In the genomic region with DNA sequence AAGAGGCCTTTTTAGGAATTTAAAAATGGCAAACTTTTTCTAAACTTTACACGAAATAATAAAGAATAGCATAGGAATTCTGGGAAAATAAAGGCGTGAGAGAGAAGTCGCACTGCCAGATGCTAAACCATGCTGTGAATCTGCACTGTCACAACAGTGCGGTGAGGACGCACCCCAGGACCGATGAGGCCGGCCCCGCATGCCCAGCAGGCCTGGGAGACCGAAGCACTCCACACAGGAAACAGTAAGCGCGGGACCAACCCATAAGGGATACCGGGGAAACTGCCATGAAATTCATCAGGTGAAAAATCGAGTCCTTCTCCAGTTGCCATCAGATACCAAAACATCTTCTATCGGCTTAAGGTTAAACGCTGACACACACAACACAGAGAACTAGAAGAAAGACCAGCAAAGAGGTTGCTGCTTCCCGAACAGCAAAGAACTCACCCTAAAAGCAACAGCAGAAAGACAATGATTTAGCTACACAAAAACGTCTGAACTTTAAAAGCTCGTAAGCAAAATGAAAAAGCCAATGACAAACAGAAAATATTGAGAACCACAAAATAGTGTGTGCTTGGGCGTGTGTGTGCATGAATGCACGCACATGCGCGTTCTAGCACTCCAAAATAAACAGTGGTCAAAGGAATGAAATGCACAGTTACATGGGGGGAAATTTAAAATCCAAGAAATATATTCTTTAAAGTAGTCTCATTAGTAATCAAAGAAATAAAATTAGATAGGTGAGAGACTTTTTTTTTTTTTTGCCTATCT, we compare ENCODE assay signal across 18 cellular contexts.
"Had no signal": no experiment of that assay in that cellular context is flagged by ENCODE, and none has a peak within 500 bp of the region (broad histone marks: within the 10 kb centered on the region; RNA-seq: fewer than 3 reads in every experiment).

No MANE protein-coding gene starts in this region.

- ATAC-seq: activated CD8-positive, alpha-beta memory T cell treated with anti-CD3 and anti-CD28 coated beads, Interleukin-2, amount 10 ng/mL, durations not matched to agents 7 days and 5 days; gastrocnemius medialis; heart right ventricle; stimulated activated naive CD8-positive, alpha-beta T cell treated with anti-CD3 and anti-CD28 coated beads, Interleukin-15, amount 100 ng/mL, for 72 hours had no signal

- H3K4me1 Mint-ChIP-seq: activated naive CD4-positive, alpha-beta T cell treated with anti-CD3 and anti-CD28 coated beads, Interleukin-2, amount 50 U/mL, for 24 hours; stimulated activated naive CD8-positive, alpha-beta T cell treated with anti-CD3 and anti-CD28 coated beads, Interleukin-15, amount 100 ng/mL, for 72 hours had no signal

- H3K4me1 ChIP-seq: testis had no signal

- H3K27me3 ChIP-seq: dorsolateral prefrontal cortex, gastrocnemius medialis, heart right ventricle, ovary, testis, vagina had no signal

- FAIRE-seq: kidney had no signal

- H3K27ac ChIP-seq: heart right ventricle, left ventricle myocardium inferior, ovary, testis, vagina had no signal

- H3K27ac Mint-ChIP-seq: activated CD8-positive, alpha-beta memory T cell treated with anti-CD3 and anti-CD28 coated beads, Interleukin-2, amount 10 ng/mL, durations not matched to agents 7 days and 5 days; activated naive CD4-positive, alpha-beta T cell treated with anti-CD3 and anti-CD28 coated beads, Interleukin-2, amount 50 U/mL, for 24 hours; activated T-cell treated with anti-CD3 and anti-CD28 coated beads, Interleukin-2, amount 50 U/mL, for 24 hours; stimulated activated naive CD8-positive, alpha-beta T cell treated with anti-CD3 and anti-CD28 coated beads, Interleukin-15, amount 100 ng/mL, for 72 hours had no signal

- DNase-seq: activated CD4-positive, alpha-beta T cell treated with anti-CD3 and anti-CD28 coated beads, Interleukin-2, amount 50 U/mL, for 48 hours; activated CD4-positive, CD25-positive, alpha-beta regulatory T cell treated with anti-CD3 and anti-CD28 coated beads, Interleukin-2, amount 50 U/mL, for 72 hours; activated CD8-positive, alpha-beta memory T cell treated with anti-CD3 and anti-CD28 coated beads, Interleukin-2, amount 10 ng/mL, durations not matched to agents 7 days and 5 days; activated effector memory CD4-positive, alpha-beta T cell treated with Interleukin-2 at 50 U/mL for 16 hours; activated T-cell treated with anti-CD3 and anti-CD28 coated beads, Interleukin-2, amount 50 U/mL, for 24 hours; amniotic stem cell; dorsolateral prefrontal cortex; gastrocnemius medialis; heart right ventricle; kidney; left ventricle myocardium inferior; ovary; stimulated activated CD4-positive, alpha-beta T cell treated with anti-CD3 and anti-CD28 coated beads, Interleukin-15, amount 100 ng/mL, for 24 hours; stimulated activated CD4-positive, alpha-beta T cell treated with anti-CD3 and anti-CD28 coated beads, Interleukin-4, amount 100 ng/mL, for 24 hours; stimulated activated naive CD8-positive, alpha-beta T cell treated with anti-CD3 and anti-CD28 coated beads, Interleukin-15, amount 100 ng/mL, for 72 hours; testis had no signal

- H3K4me3 Mint-ChIP-seq: activated CD8-positive, alpha-beta memory T cell treated with anti-CD3 and anti-CD28 coated beads, Interleukin-2, amount 10 ng/mL, durations not matched to agents 7 days and 5 days; activated naive CD4-positive, alpha-beta T cell treated with anti-CD3 and anti-CD28 coated beads, Interleukin-2, amount 50 U/mL, for 24 hours; activated T-cell treated with anti-CD3 and anti-CD28 coated beads, Interleukin-2, amount 50 U/mL, for 24 hours; stimulated activated naive CD8-positive, alpha-beta T cell treated with anti-CD3 and anti-CD28 coated beads, Interleukin-15, amount 100 ng/mL, for 72 hours had no signal

- H3K4me3 ChIP-seq: gastrocnemius medialis, heart right ventricle, left ventricle myocardium inferior, ovary, testis, vagina had no signal

- H3K36me3 ChIP-seq: gastrocnemius medialis, heart right ventricle, left ventricle myocardium inferior, ovary, vagina had no signal

- H3K9me3 ChIP-seq: gastrocnemius medialis, left ventricle myocardium inferior, ovary, testis, vagina had no signal

- H3K27me3 Mint-ChIP-seq: activated CD8-positive, alpha-beta memory T cell treated with anti-CD3 and anti-CD28 coated beads, Interleukin-2, amount 10 ng/mL, durations not matched to agents 7 days and 5 days; activated naive CD4-positive, alpha-beta T cell treated with anti-CD3 and anti-CD28 coated beads, Interleukin-2, amount 50 U/mL, for 24 hours; activated T-cell treated with anti-CD3 and anti-CD28 coated beads, Interleukin-2, amount 50 U/mL, for 24 hours; stimulated activated naive CD8-positive, alpha-beta T cell treated with anti-CD3 and anti-CD28 coated beads, Interleukin-15, amount 100 ng/mL, for 72 hours had no signal

- H3K36me3 Mint-ChIP-seq: activated CD8-positive, alpha-beta memory T cell treated with anti-CD3 and anti-CD28 coated beads, Interleukin-2, amount 10 ng/mL, durations not matched to agents 7 days and 5 days had no signal
